9 cellular contexts compared by ENCODE assay signal in genomic region chr21:44931501-44932365, GRCh38. TPM values are rescaled to one million over a fixed set of nuclear protein-coding genes. Genes with fewer than 3 reads are reported as not detected.
DNase-seq lines count a peak whose midpoint lies in the region; ATAC-seq, FAIRE-seq and TF ChIP-seq lines count a peak whose summit lies in the region.
"Had no signal": no experiment of that assay in that cellular context is flagged by ENCODE, and none has a peak within 500 bp of the region (broad histone marks: within the 10 kb centered on the region; RNA-seq: fewer than 3 reads in every experiment).

No MANE protein-coding gene starts in this region.

- no peak for TF ChIP-seq CTCF in A549 (IDR thresholded peaks at IDR 0.05)
- no peak for TF ChIP-seq CTCF in HEK293 (tag by site-specific recombination; IDR thresholded peaks at IDR 0.05)
- TF ChIP-seq CTCF in brain (conservative IDR thresholded peaks at IDR 0.05), result no peak

- H3K4me2 ChIP-seq in A549, result peak overlapping the region; percentile 78

- ATAC-seq in A549, result no peak
- no peak for ATAC-seq in GM18858 (IDR thresholded peaks at IDR 0.05; ENCODE audit: unreplicated experiment)
- ATAC-seq in HG03460 (IDR thresholded peaks at IDR 0.05; ENCODE audit: unreplicated experiment), result no peak
- no peak for ATAC-seq in GM18870 (IDR thresholded peaks at IDR 0.05; ENCODE audit: unreplicated experiment)

- CTCF ChIA-PET in A549 (lab: Yijun Ruan, JAX) (interaction anchor here (0.8 to 5.1 kb wide), 19 partner anchors 12 to 556 kb away, joined by 3 to 50 read pairs (median 3); partner anchors contain the start of genes SUMO3 and UBE2G2), HEK293 (lab: Yijun Ruan, JAX) (interaction anchor here (0.6 to 3.1 kb wide), 12 partner anchors 35 to 421 kb away, joined by 3 to 21 read pairs (median 4); partner anchors contain the start of gene UBE2G2)

- peak overlapping the region in 1 of 5 experiments; percentile 51 for H3K27ac Mint-ChIP-seq in brain

- peaks cover 0 to 7% (median 2%) of the 10 kb centered on the region in 5 experiments for H3K9me3 Mint-ChIP-seq in brain

- POLR2A ChIA-PET in A549 (lab: Yijun Ruan, JAX) (no interaction called here), HEK293 (lab: Yijun Ruan, JAX) (interaction anchor here (0.7 to 1.1 kb wide), 3 partner anchors 15 to 130 kb away, joined by 4 to 8 read pairs (median 5); partner anchors contain the start of genes PTTG1IP and UBE2G2)

- TF ChIP-seq RAD21 in A549 (conservative IDR thresholded peaks at IDR 0.05 in 1 of 2, IDR thresholded peaks at IDR 0.05 in 1 of 2), result no peak

- H3K36me3 Mint-ChIP-seq in brain, result no peaks in the 10 kb centered on the region

- no peak for TF ChIP-seq POLR2A in A549 (IDR thresholded peaks at IDR 0.05; ENCODE audit: low read length)

- peaks cover 35% of the 10 kb centered on the region for H3K4me1 ChIP-seq in A549
- 0 out of 2 replicates have a peak, but pooled peaks cover 5% of the 10 kb centered on the region for H3K4me1 ChIP-seq in HEK293 (ENCODE audit: control insufficient read depth, insufficient read depth, low read length)
- peaks cover 32% of the 10 kb centered on the region for H3K4me1 ChIP-seq in mesodermal cell (ENCODE audit: control insufficient read depth, insufficient read depth, low read length, poor library complexity, severe bottlenecking)

- DNase-seq in A549 (ENCODE audit: low read depth in 1 of 2, low spot score in 1 of 2), result no peak
- DNase-seq in COLO829 (ENCODE audit: low spot score), result no peak

- peaks cover 0 to 17% of the 10 kb centered on the region in 2 experiments; a peak in 1 of 3 replicates for H3K36me3 ChIP-seq in HEK293 (ENCODE audit: control insufficient read depth in 2 of 2, insufficient read depth in 1 of 2, low read length in 2 of 2)
- no peaks in the 10 kb centered on the region for H3K36me3 ChIP-seq in mesodermal cell (ENCODE audit: control insufficient read depth, insufficient read depth, low read length)

- no peak for TF ChIP-seq EP300 in A549 (IDR thresholded peaks at IDR 0.05)

- WGBS in A549 (ENCODE audit: missing lambda C conversion rate), result 82% methylated on average over 21 of the region's 73 CpGs
- 4 to 5% methylated on average over 32 to 62 of the region's 73 CpGs for WGBS in mesodermal cell (ENCODE audit: insufficient coverage in 2 of 2), 2 experiments

- no peak for FAIRE-seq in A549 (lab: Jason Lieb, UNC)

- H3K27me3 Mint-ChIP-seq in brain, result peaks cover 71% of the 10 kb centered on the region

- H3K4me1 Mint-ChIP-seq in brain, result peaks cover 12% of the 10 kb centered on the region

- H3K4me3 ChIP-seq in A549, result peak overlapping the region; percentile 38; the same call in 2 of the 3 replicates
- H3K4me3 ChIP-seq in HEK293 (ENCODE audit: low read depth, low read length), result peak overlapping the region; percentile 19
- H3K4me3 ChIP-seq in mesodermal cell (ENCODE audit: extremely low read depth, insufficient read depth, low read length, poor library complexity, severe bottlenecking), result peak overlapping the region; percentile 28

- H3K27ac ChIP-seq in A549, result peak overlapping the region; percentile 75 to 98
- H3K27ac ChIP-seq in HEK293 (ENCODE audit: extremely low read depth, low read depth, low read length), result no peak overlapping the region; the same call in 1 of the 2 replicates
- no peak overlapping the region for H3K27ac ChIP-seq in mesodermal cell (ENCODE audit: low read depth, low read length, severe bottlenecking)
- H3K27ac ChIP-seq: epithelial cell of prostate had no signal

- H3K9me3 ChIP-seq in A549, result no peaks in the 10 kb centered on the region
- no peaks in the 10 kb centered on the region for H3K9me3 ChIP-seq in HEK293 (ENCODE audit: control insufficient read depth, insufficient read depth, low read depth, low read length)
- H3K9me3 ChIP-seq in mesodermal cell (ENCODE audit: control insufficient read depth, low read length), result no peaks in the 10 kb centered on the region

- peak overlapping the region; percentile 65 to 81 (median 70) for H3K4me3 Mint-ChIP-seq in brain

TF ChIP-seq in A549, 52 proteins besides CTCF, POLR2A, EP300 and RAD21:
- TF ChIP-seq ZFP36 (IDR thresholded peaks at IDR 0.05; ENCODE audit: borderline replicate concordance, partially characterized antibody), result no peak
- TF ChIP-seq RNF2 (IDR thresholded peaks at IDR 0.05; ENCODE audit: borderline replicate concordance, low read depth), result no peak
- TF ChIP-seq CBX8 (IDR thresholded peaks at IDR 0.05), result no peak
- TF ChIP-seq CEBPB (IDR thresholded peaks at IDR 0.05), result no peak
TF ChIP-seq in A549: peak in this region for 0.

TF ChIP-seq in HEK293, 187 proteins besides CTCF, POLR2A, EP300 and RAD21:
- TF ChIP-seq ZNF514 (tag by site-specific recombination; IDR thresholded peaks at IDR 0.05), result no peak
- TF ChIP-seq ZNF335 (tag by site-specific recombination; conservative IDR thresholded peaks at IDR 0.05), result peak; percentile 45; the same call in 1 of the 2 replicates
- no peak for TF ChIP-seq ZNF416 (tag by site-specific recombination; IDR thresholded peaks at IDR 0.05)
- no peak for TF ChIP-seq OVOL3 (tag by site-specific recombination; IDR thresholded peaks at IDR 0.05)
TF ChIP-seq in HEK293: peak in this region for 1.

RNA-seq across cellular contexts. Expression of gene SLX9, which starts 8.1 kb away (rescaled TPM):
- polyA plus RNA-seq in A549 (2011; rRNA removed) (12.7 and 26.9 TPM in 2 replicates), A549 (2017; fragmentation: RNase III; extraction: RNeasy Plus Mini Kit Qiagen cat#74134 plus additional on column Dnase treatment) (40.4 to 43.1 TPM (median 40.6 TPM) in 3 replicates), brain (ENCODE audit: insufficient read depth, low read depth, low replicate concordance) (33.7 TPM)
- 46.9 and 53.8 TPM in 2 replicates for polyA plus RNA-seq in A549 (2012; cell fraction: cytosol; rRNA removed)
- 34.0 and 36.1 TPM in 2 replicates for polyA plus RNA-seq in A549 (2012; cell fraction: nucleus; rRNA removed)
- 6.0 and 9.4 TPM in 2 replicates for polyA minus RNA-seq in A549 (2011; rRNA and poly(A)+ RNA removed)
- 27.2 TPM for polyA plus RNA-seq in mesodermal cell (2013, experiment 1 of 2)
- 23.0 TPM for polyA plus RNA-seq in mesodermal cell (2013, experiment 2 of 2)

RNA-seq across cellular contexts. Expression of gene ITGB2, which starts 11.0 kb away (rescaled TPM):
- 0.59 and 0.62 TPM in 2 replicates for polyA plus RNA-seq in A549 (2011; rRNA removed)
- 0.27 and 0.32 TPM in 2 replicates for polyA plus RNA-seq in A549 (2012; cell fraction: cytosol; rRNA removed)
- polyA plus RNA-seq in A549 (2012; cell fraction: nucleus; rRNA removed), result 0.65 and 1.1 TPM in 2 replicates
- 0.34 to 0.54 TPM (median 0.46 TPM) in 3 replicates for polyA plus RNA-seq in A549 (2017; fragmentation: RNase III; extraction: RNeasy Plus Mini Kit Qiagen cat#74134 plus additional on column Dnase treatment)
- 0.29 and 1.1 TPM in 2 replicates for polyA minus RNA-seq in A549 (2011; rRNA and poly(A)+ RNA removed)
- 11.3 TPM for polyA plus RNA-seq in brain (ENCODE audit: insufficient read depth, low read depth, low replicate concordance)
- 2.4 TPM for polyA plus RNA-seq in mesodermal cell (2013, experiment 1 of 2)
- 1.5 TPM for polyA plus RNA-seq in mesodermal cell (2013, experiment 2 of 2)

RNA-seq across cellular contexts. Expression of gene PTTG1IP, which starts 58.2 kb away (rescaled TPM):
- 97.6 and 99.4 TPM in 2 replicates for polyA plus RNA-seq in A549 (2011; rRNA removed)
- polyA plus RNA-seq in A549 (2012; cell fraction: cytosol; rRNA removed), result 49.3 and 65.6 TPM in 2 replicates
- polyA plus RNA-seq in A549 (2012; cell fraction: nucleus; rRNA removed), result 52.1 and 60.9 TPM in 2 replicates
- polyA plus RNA-seq in A549 (2017; fragmentation: RNase III; extraction: RNeasy Plus Mini Kit Qiagen cat#74134 plus additional on column Dnase treatment), result 93.2 to 103 TPM (median 98.7 TPM) in 3 replicates
- polyA minus RNA-seq in A549 (2011; rRNA and poly(A)+ RNA removed), result 51.4 and 52.1 TPM in 2 replicates
- 335 TPM for polyA plus RNA-seq in brain (ENCODE audit: insufficient read depth, low read depth, low replicate concordance)
- polyA plus RNA-seq in mesodermal cell (2013, experiment 1 of 2), result 463 TPM
- 473 TPM for polyA plus RNA-seq in mesodermal cell (2013, experiment 2 of 2)

Comparison
In these comparisons a context has a peak if more than half of its experiments do, and no peak if none do; other contexts are left out.
1. H3K27ac ChIP-seq: peak in A549 (2 of 2); none in HEK293 (single experiment) and mesodermal cell (single experiment).
2. Peak in every context shown above with its lines, with median percentiles within 50 percentile points of each other: H3K4me3 ChIP-seq.